Comparison of ENCODE assay signal across 20 cellular contexts in genomic region chr2:168241746-168242145, GRCh38.
"Had no signal": no experiment of that assay in that cellular context is flagged by ENCODE, and none has a peak within 500 bp of the region (broad histone marks: within the 10 kb centered on the region; RNA-seq: fewer than 3 reads in every experiment).

No MANE protein-coding gene starts in this region.

- H3K27ac ChIP-seq: tibial nerve, WERI-Rb-1 had no signal

- H3K36me3 ChIP-seq: tibial nerve had no signal

- H3K9me3 ChIP-seq: tibial nerve had no signal

- H3K27ac Mint-ChIP-seq: activated CD4-positive, alpha-beta T cell treated with anti-CD3 and anti-CD28 coated beads, Interleukin-2, amount 10 ng/mL, durations not matched to agents 7 days and 5 days; activated CD8-positive, alpha-beta memory T cell treated with anti-CD3 and anti-CD28 coated beads, Interleukin-2, amount 10 ng/mL, durations not matched to agents 7 days and 5 days; activated CD8-positive, alpha-beta T cell treated with anti-CD3 and anti-CD28 coated beads for 36 hours; brain; effector memory CD8-positive, alpha-beta T cell; natural killer cell treated with Interleukin-12 subunit alpha and Interleukin-12 subunit beta and Interleukin-15 and Interleukin-18, amount 100 ng/mL, for 72 hours; progenitor cell of endocrine pancreas; stimulated activated naive CD8-positive, alpha-beta T cell treated with anti-CD3 and anti-CD28 coated beads, Interleukin-15, Interleukin-2, amounts not matched to agents 100 ng/mL and 50 ng/mL, for 24 hours had no signal

- H3K4me3 ChIP-seq: tibial nerve had no signal

- ATAC-seq: activated CD8-positive, alpha-beta memory T cell treated with anti-CD3 and anti-CD28 coated beads, Interleukin-2, amount 10 ng/mL, durations not matched to agents 7 days and 5 days; natural killer cell treated with Interleukin-12 subunit alpha and Interleukin-12 subunit beta and Interleukin-15 and Interleukin-18, amount 100 ng/mL, for 72 hours had no signal

- H3K27me3 Mint-ChIP-seq: activated CD4-positive, alpha-beta T cell treated with anti-CD3 and anti-CD28 coated beads, Interleukin-2, amount 10 ng/mL, durations not matched to agents 7 days and 5 days; activated CD8-positive, alpha-beta memory T cell treated with anti-CD3 and anti-CD28 coated beads, Interleukin-2, amount 10 ng/mL, durations not matched to agents 7 days and 5 days; activated CD8-positive, alpha-beta T cell treated with anti-CD3 and anti-CD28 coated beads for 36 hours; brain; effector memory CD8-positive, alpha-beta T cell; natural killer cell treated with Interleukin-12 subunit alpha and Interleukin-12 subunit beta and Interleukin-15 and Interleukin-18, amount 100 ng/mL, for 72 hours; progenitor cell of endocrine pancreas; stimulated activated naive CD8-positive, alpha-beta T cell treated with anti-CD3 and anti-CD28 coated beads, Interleukin-15, Interleukin-2, amounts not matched to agents 100 ng/mL and 50 ng/mL, for 24 hours had no signal

- H3K27me3 ChIP-seq: tibial nerve had no signal

- H3K4me3 Mint-ChIP-seq: activated CD4-positive, alpha-beta T cell treated with anti-CD3 and anti-CD28 coated beads, Interleukin-2, amount 10 ng/mL, durations not matched to agents 7 days and 5 days; activated CD8-positive, alpha-beta memory T cell treated with anti-CD3 and anti-CD28 coated beads, Interleukin-2, amount 10 ng/mL, durations not matched to agents 7 days and 5 days; activated CD8-positive, alpha-beta T cell treated with anti-CD3 and anti-CD28 coated beads for 36 hours; brain; effector memory CD8-positive, alpha-beta T cell; natural killer cell treated with Interleukin-12 subunit alpha and Interleukin-12 subunit beta and Interleukin-15 and Interleukin-18, amount 100 ng/mL, for 72 hours; stimulated activated naive CD8-positive, alpha-beta T cell treated with anti-CD3 and anti-CD28 coated beads, Interleukin-15, Interleukin-2, amounts not matched to agents 100 ng/mL and 50 ng/mL, for 24 hours had no signal

- DNase-seq: activated CD4-positive, alpha-beta T cell treated with anti-CD3 and anti-CD28 coated beads, Interleukin-2, amount 10 ng/mL, durations not matched to agents 7 days and 5 days; activated CD4-positive, CD25-positive, alpha-beta regulatory T cell treated with anti-CD3 and anti-CD28 coated beads, Interleukin-2, amount 50 U/mL, for 72 hours; activated CD8-positive, alpha-beta memory T cell treated with anti-CD3 and anti-CD28 coated beads, Interleukin-2, amount 10 ng/mL, durations not matched to agents 7 days and 5 days; activated gamma-delta T cell; activated naive CD4-positive, alpha-beta T cell treated with anti-CD3 and anti-CD28 coated beads, Interleukin-2, amount 50 U/mL, for 16 hours; activated T-cell treated with anti-CD3 and anti-CD28 coated beads for 4 hours; aorta; central memory CD4-positive, alpha-beta T cell; midbrain; retina; stimulated activated CD4-positive, alpha-beta T cell treated with anti-CD3 and anti-CD28 coated beads, Interleukin-12 subunit alpha, Interleukin-12 subunit beta, amount 100 ng/mL, for 4 hours; stimulated activated CD4-positive, alpha-beta T cell treated with anti-CD3 and anti-CD28 coated beads, Interleukin-1b, Interleukin-23, amount 100 ng/mL, for 48 hours; WERI-Rb-1 had no signal

- H3K9me3 Mint-ChIP-seq: activated CD4-positive, alpha-beta T cell treated with anti-CD3 and anti-CD28 coated beads, Interleukin-2, amount 10 ng/mL, durations not matched to agents 7 days and 5 days; activated CD8-positive, alpha-beta T cell treated with anti-CD3 and anti-CD28 coated beads for 36 hours; effector memory CD8-positive, alpha-beta T cell; natural killer cell treated with Interleukin-12 subunit alpha and Interleukin-12 subunit beta and Interleukin-15 and Interleukin-18, amount 100 ng/mL, for 72 hours; stimulated activated naive CD8-positive, alpha-beta T cell treated with anti-CD3 and anti-CD28 coated beads, Interleukin-15, Interleukin-2, amounts not matched to agents 100 ng/mL and 50 ng/mL, for 24 hours had no signal
